ENCODE assay signal across 26 cellular contexts in genomic region chr15:61685513-61685912, GRCh38.
"Had no signal": no experiment of that assay in that cellular context is flagged by ENCODE, and none has a peak within 500 bp of the region (broad histone marks: within the 10 kb centered on the region; RNA-seq: fewer than 3 reads in every experiment).

No MANE protein-coding gene starts in this region.

- H3K27ac ChIP-seq: brain microvascular endothelial cell had no signal

- DNase-seq: activated CD4-positive, alpha-beta memory T cell treated with anti-CD3 and anti-CD28 coated beads for 36 hours; activated CD4-positive, alpha-beta T cell treated with anti-CD3 and anti-CD28 coated beads for 48 hours; activated CD4-positive, CD25-positive, alpha-beta regulatory T cell treated with anti-CD3 and anti-CD28 coated beads, Interleukin-2, amount 50 U/mL, for 72 hours; activated CD8-positive, alpha-beta memory T cell treated with anti-CD3 and anti-CD28 coated beads for 24 hours; activated effector memory CD4-positive, alpha-beta T cell treated with anti-CD3 and anti-CD28 coated beads, Interleukin-2, amount 50 U/mL, for 16 hours; activated naive CD4-positive, alpha-beta T cell treated with anti-CD3 and anti-CD28 coated beads for 36 hours; activated T-cell treated with anti-CD3 and anti-CD28 coated beads, Interleukin-2, amount 50 U/mL, for 4 hours; brain microvascular endothelial cell; cerebellar nuclear complex; Kasumi-1; KBM-7; NCI-H1105 treated with DMSO at 0.1 percent for 48 hours; NCI-H1694; NCI-H2029; NCI-H2107; NCI-H2171 treated with DMSO at 0.1 percent for 48 hours; NCI-H345; NCI-H510A; NCI-H526 treated with DMSO at 0.1 percent for 48 hours; NK-92 treated with Interleukin-12 subunit alpha and Interleukin-12 subunit beta, amount 100 ng/mL, for 24 hours; RPMI8226 had no signal

- H3K9me3 Mint-ChIP-seq: activated CD4-positive, alpha-beta memory T cell treated with anti-CD3 and anti-CD28 coated beads for 36 hours; activated naive CD4-positive, alpha-beta T cell treated with anti-CD3 and anti-CD28 coated beads for 36 hours; T-helper 1 cell treated with Interleukin-12 subunit alpha and Interleukin-12 subunit beta and Interleukin-4 antibody, amounts not matched to agents 30 μg/mL and 1 μg/mL, for 36 hours had no signal

- H3K27me3 ChIP-seq: brain microvascular endothelial cell had no signal

- ATAC-seq: activated T-cell treated with anti-CD3 and anti-CD28 coated beads, Interleukin-2, amount 50 U/mL, for 4 hours; Panc1; Right ventricle myocardium inferior; WTC11 had no signal

- H3K4me3 Mint-ChIP-seq: activated CD4-positive, alpha-beta memory T cell treated with anti-CD3 and anti-CD28 coated beads for 36 hours; activated naive CD4-positive, alpha-beta T cell treated with anti-CD3 and anti-CD28 coated beads for 36 hours; activated naive CD8-positive, alpha-beta T cell; activated T-cell treated with anti-CD3 and anti-CD28 coated beads, Interleukin-2, amount 50 U/mL, for 4 hours; T-helper 1 cell treated with Interleukin-12 subunit alpha and Interleukin-12 subunit beta and Interleukin-4 antibody, amounts not matched to agents 30 μg/mL and 1 μg/mL, for 36 hours; WTC11 had no signal

- H3K36me3 ChIP-seq: brain microvascular endothelial cell had no signal

- H3K27ac Mint-ChIP-seq: activated CD4-positive, alpha-beta memory T cell treated with anti-CD3 and anti-CD28 coated beads for 36 hours; activated naive CD4-positive, alpha-beta T cell treated with anti-CD3 and anti-CD28 coated beads for 36 hours; activated naive CD8-positive, alpha-beta T cell; T-helper 1 cell treated with Interleukin-12 subunit alpha and Interleukin-12 subunit beta and Interleukin-4 antibody, amounts not matched to agents 30 μg/mL and 1 μg/mL, for 36 hours; WTC11 had no signal

- H3K36me3 Mint-ChIP-seq: activated CD4-positive, alpha-beta memory T cell treated with anti-CD3 and anti-CD28 coated beads for 36 hours; activated naive CD8-positive, alpha-beta T cell; WTC11 had no signal
